24 cellular contexts compared by ENCODE assay signal in the genomic region with DNA sequence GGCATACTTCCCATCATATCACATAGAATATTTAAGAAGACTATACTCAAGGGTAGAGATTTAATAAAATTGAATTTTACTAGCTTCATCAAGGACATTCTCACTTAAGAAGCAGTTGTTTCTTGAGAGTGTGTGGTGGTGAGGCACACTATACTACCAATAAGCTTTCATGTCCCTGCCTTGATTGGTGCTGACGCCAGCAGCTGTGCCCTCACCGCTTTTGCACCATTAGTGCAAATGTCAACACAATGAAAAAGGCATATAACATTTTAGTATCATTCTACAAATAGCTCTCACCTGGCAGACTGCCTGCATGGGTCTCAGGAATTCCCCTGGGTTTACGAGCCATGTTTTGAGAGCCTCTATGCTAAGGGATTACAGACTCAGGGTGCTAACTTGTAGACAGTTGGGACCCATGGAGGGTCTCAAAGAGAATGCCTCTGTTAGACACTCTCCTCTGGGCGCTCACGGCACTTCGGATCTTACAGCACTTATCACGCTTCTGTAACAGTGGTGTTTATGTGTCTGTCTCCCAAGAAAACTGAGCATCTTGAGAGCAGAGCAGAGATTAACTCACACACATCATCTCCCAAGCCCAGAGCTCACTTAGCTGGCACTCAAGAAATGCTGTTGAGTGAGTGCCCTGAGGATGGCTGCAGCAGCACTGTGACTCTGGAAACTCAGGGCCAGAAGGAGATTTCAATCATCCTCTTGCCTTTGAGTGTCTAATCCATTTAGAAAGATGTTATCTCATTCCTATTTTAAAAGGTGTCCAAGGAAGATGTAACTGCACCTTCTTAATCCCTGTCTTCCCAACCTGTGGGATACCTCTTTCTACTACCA.
DNase-seq lines count a peak whose midpoint lies in the region; ATAC-seq, FAIRE-seq and TF ChIP-seq lines count a peak whose summit lies in the region.
"Had no signal": no experiment of that assay in that cellular context is flagged by ENCODE, and none has a peak within 500 bp of the region (broad histone marks: within the 10 kb centered on the region; RNA-seq: fewer than 3 reads in every experiment).

No MANE protein-coding gene starts in this region.

- H3F3A ChIP-seq in GM23338 (replicated peaks; ENCODE audit: low read depth): no peaks in the 10 kb centered on the region

- H3K4me1 Mint-ChIP-seq in GM23338: no peaks in the 10 kb centered on the region; the same call in 2 of the 3 replicates
- H3K4me1 Mint-ChIP-seq: activated CD4-positive, alpha-beta memory T cell treated with anti-CD3 and anti-CD28 coated beads, Interleukin-2, amount 10 ng/mL, durations not matched to agents 7 days and 5 days; central memory CD8-positive, alpha-beta T cell; nephron progenitor cell had no signal

- peak; percentile 36 for FAIRE-seq in islet of Langerhans (lab: Jason Lieb, UNC)
- FAIRE-seq: frontal cortex, urothelium cell line had no signal

- no peaks in the 10 kb centered on the region for H4K20me1 ChIP-seq in GM23338 (replicated peaks; ENCODE audit: insufficient read depth)

- no peak overlapping the region for H3K27ac ChIP-seq in GM23338 (ENCODE audit: low read depth)
- H3K27ac ChIP-seq: C4-2B had no signal

- no peaks in the 10 kb centered on the region; the same call in none of the 2 replicates for H3K9me2 ChIP-seq in GM23338 (ENCODE audit: insufficient read depth)

- H3K27ac Mint-ChIP-seq in GM23338: no peak overlapping the region
- H3K27ac Mint-ChIP-seq: activated CD4-positive, alpha-beta memory T cell treated with anti-CD3 and anti-CD28 coated beads, Interleukin-2, amount 10 ng/mL, durations not matched to agents 7 days and 5 days; nephron progenitor cell; T-helper 1 cell treated with Interleukin-12 subunit alpha and Interleukin-12 subunit beta and Interleukin-4 antibody, amounts not matched to agents 30 μg/mL and 1 μg/mL, for 36 hours had no signal

- no peak for TF ChIP-seq CTCF in GM23338 (conservative IDR thresholded peaks at IDR 0.05; ENCODE audit: low read depth in 2 of 2)

- H2AFZ ChIP-seq in GM23338: no peak overlapping the region

- DNase-seq in DMS79 (lab: John Stamatoyannopoulos, UW): peak; percentile 90
- DNase-seq in NCI-H1436 (lab: John Stamatoyannopoulos, UW): peak; percentile 86
- DNase-seq in NCI-H748 (lab: John Stamatoyannopoulos, UW; ENCODE audit: unreplicated experiment): peak; percentile 72
- no peak for DNase-seq in GM23338 (ENCODE audit: low spot score)
- DNase-seq: activated CD4-positive, alpha-beta memory T cell treated with anti-CD3 and anti-CD28 coated beads, Interleukin-2, amount 10 ng/mL, durations not matched to agents 7 days and 5 days; activated naive CD4-positive, alpha-beta T cell; activated T-cell treated with anti-CD3 and anti-CD28 coated beads, Interleukin-2, amount 50 U/mL, for 1 hour; DMS53; KG1; NCI-H510A; nephron progenitor cell; OCI-M1; SIG-M5; stimulated activated CD4-positive, alpha-beta T cell treated with anti-CD3 and anti-CD28 coated beads, Interleukin-4, amount 100 ng/mL, for 4 hours had no signal

- H3K4me2 ChIP-seq in GM23338: no peak overlapping the region

- H3K36me3 ChIP-seq in GM23338 (ENCODE audit: insufficient read depth): peaks cover 15% of the 10 kb centered on the region; the same call in 1 of the 2 replicates

- H3K27me3 ChIP-seq in GM23338 (ENCODE audit: insufficient read depth): no peaks in the 10 kb centered on the region

- H3K4me3 Mint-ChIP-seq in GM23338: no peak overlapping the region
- H3K4me3 Mint-ChIP-seq: activated CD4-positive, alpha-beta memory T cell treated with anti-CD3 and anti-CD28 coated beads, Interleukin-2, amount 10 ng/mL, durations not matched to agents 7 days and 5 days; central memory CD8-positive, alpha-beta T cell; nephron progenitor cell; T-helper 1 cell treated with Interleukin-12 subunit alpha and Interleukin-12 subunit beta and Interleukin-4 antibody, amounts not matched to agents 30 μg/mL and 1 μg/mL, for 36 hours had no signal

- H3K36me3 Mint-ChIP-seq in GM23338 (ENCODE audit: low read depth): peaks cover 30% of the 10 kb centered on the region

- H3K79me2 ChIP-seq in GM23338 (replicated peaks; ENCODE audit: insufficient read depth): no peaks in the 10 kb centered on the region

- H3K4me3 ChIP-seq in GM23338: no peak overlapping the region

- H3K27me3 Mint-ChIP-seq in GM23338 (ENCODE audit: insufficient read depth, low read depth, poor library complexity): no peaks in the 10 kb centered on the region
- H3K27me3 Mint-ChIP-seq: activated CD4-positive, alpha-beta memory T cell treated with anti-CD3 and anti-CD28 coated beads, Interleukin-2, amount 10 ng/mL, durations not matched to agents 7 days and 5 days; central memory CD8-positive, alpha-beta T cell had no signal

- no peak for ATAC-seq in HG02588 (IDR thresholded peaks at IDR 0.05; ENCODE audit: unreplicated experiment)
- ATAC-seq in GM21576 (IDR thresholded peaks at IDR 0.05; ENCODE audit: unreplicated experiment): no peak
- ATAC-seq in GM23338: no peak
- no peak for ATAC-seq in HG02885 (IDR thresholded peaks at IDR 0.05; ENCODE audit: poor library complexity, unreplicated experiment)
- ATAC-seq: HCT116 had no signal

- no peaks in the 10 kb centered on the region for H3K4me1 ChIP-seq in GM23338 (ENCODE audit: insufficient read depth)

- H3K9me3 Mint-ChIP-seq in GM23338: peaks cover 29% of the 10 kb centered on the region

TF ChIP-seq in GM23338, 12 proteins besides CTCF, POLR2A, EP300 and RAD21 (continues in another document):
- TF ChIP-seq EZH2phosphoT487 (IDR thresholded peaks at IDR 0.05; ENCODE audit: unreplicated experiment) (no peak), POLR2AphosphoS5 (IDR thresholded peaks at IDR 0.05; ENCODE audit: low read depth) (no peak), ZNF331 (CRISPR knock-in tag; IDR thresholded peaks at IDR 0.05; ENCODE audit: low read depth) (no peak), CREB1 (CRISPR knock-in tag; IDR thresholded peaks at IDR 0.05; ENCODE audit: low read depth) (no peak)
- TF ChIP-seq, protein P1, sequence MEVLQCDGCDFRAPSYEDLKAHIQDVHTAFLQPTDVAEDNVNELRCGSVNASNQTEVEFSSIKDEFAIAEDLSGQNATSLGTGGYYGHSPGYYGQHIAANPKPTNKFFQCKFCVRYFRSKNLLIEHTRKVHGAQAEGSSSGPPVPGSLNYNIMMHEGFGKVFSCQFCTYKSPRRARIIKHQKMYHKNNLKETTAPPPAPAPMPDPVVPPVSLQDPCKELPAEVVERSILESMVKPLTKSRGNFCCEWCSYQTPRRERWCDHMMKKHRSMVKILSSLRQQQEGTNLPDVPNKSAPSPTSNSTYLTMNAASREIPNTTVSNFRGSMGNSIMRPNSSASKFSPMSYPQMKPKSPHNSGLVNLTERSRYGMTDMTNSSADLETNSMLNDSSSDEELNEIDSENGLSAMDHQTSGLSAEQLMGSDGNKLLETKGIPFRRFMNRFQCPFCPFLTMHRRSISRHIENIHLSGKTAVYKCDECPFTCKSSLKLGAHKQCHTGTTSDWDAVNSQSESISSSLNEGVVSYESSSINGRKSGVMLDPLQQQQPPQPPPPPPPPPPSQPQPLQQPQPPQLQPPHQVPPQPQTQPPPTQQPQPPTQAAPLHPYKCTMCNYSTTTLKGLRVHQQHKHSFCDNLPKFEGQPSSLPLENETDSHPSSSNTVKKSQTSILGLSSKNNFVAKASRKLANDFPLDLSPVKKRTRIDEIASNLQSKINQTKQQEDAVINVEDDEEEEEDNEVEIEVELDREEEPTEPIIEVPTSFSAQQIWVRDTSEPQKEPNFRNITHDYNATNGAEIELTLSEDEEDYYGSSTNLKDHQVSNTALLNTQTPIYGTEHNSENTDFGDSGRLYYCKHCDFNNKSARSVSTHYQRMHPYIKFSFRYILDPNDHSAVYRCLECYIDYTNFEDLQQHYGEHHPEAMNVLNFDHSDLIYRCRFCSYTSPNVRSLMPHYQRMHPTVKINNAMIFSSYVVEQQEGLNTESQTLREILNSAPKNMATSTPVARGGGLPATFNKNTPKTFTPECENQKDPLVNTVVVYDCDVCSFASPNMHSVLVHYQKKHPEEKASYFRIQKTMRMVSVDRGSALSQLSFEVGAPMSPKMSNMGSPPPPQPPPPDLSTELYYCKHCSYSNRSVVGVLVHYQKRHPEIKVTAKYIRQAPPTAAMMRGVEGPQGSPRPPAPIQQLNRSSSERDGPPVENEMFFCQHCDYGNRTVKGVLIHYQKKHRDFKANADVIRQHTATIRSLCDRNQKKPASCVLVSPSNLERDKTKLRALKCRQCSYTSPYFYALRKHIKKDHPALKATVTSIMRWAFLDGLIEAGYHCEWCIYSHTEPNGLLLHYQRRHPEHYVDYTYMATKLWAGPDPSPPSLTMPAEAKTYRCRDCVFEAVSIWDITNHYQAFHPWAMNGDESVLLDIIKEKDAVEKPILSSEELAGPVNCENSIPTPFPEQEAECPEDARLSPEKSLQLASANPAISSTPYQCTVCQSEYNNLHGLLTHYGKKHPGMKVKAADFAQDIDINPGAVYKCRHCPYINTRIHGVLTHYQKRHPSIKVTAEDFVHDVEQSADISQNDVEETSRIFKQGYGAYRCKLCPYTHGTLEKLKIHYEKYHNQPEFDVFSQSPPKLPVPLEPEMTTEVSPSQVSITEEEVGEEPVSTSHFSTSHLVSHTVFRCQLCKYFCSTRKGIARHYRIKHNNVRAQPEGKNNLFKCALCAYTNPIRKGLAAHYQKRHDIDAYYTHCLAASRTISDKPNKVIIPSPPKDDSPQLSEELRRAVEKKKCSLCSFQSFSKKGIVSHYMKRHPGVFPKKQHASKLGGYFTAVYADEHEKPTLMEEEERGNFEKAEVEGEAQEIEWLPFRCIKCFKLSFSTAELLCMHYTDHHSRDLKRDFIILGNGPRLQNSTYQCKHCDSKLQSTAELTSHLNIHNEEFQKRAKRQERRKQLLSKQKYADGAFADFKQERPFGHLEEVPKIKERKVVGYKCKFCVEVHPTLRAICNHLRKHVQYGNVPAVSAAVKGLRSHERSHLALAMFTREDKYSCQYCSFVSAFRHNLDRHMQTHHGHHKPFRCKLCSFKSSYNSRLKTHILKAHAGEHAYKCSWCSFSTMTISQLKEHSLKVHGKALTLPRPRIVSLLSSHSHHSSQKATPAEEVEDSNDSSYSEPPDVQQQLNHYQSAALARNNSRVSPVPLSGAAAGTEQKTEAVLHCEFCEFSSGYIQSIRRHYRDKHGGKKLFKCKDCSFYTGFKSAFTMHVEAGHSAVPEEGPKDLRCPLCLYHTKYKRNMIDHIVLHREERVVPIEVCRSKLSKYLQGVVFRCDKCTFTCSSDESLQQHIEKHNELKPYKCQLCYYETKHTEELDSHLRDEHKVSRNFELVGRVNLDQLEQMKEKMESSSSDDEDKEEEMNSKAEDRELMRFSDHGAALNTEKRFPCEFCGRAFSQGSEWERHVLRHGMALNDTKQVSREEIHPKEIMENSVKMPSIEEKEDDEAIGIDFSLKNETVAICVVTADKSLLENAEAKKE (CRISPR knock-in tag; IDR thresholded peaks at IDR 0.05): no peak
